In genomic region chr4:148453833-148454232, GRCh38 we compare ENCODE assay signal across 33 cellular contexts. TPM values are rescaled to one million over a fixed set of nuclear protein-coding genes. Genes with fewer than 3 reads are reported as not detected.
DNase-seq lines count a peak whose midpoint lies in the region; ATAC-seq, FAIRE-seq and TF ChIP-seq lines count a peak whose summit lies in the region.
"Had no signal": no experiment of that assay in that cellular context is flagged by ENCODE, and none has a peak within 500 bp of the region (broad histone marks: within the 10 kb centered on the region; RNA-seq: fewer than 3 reads in every experiment).

No MANE protein-coding gene starts in this region.

- TF ChIP-seq RAD21 in HepG2 (CRISPR knock-in tag; IDR thresholded peaks at IDR 0.05), result no peak

- no peaks in the 10 kb centered on the region for H3K79me2 ChIP-seq in HepG2 (ENCODE audit: insufficient read depth, low read length)

- POLR2A ChIA-PET in HepG2 (lab: Yijun Ruan, JAX), result no interaction called here

- H3K36me3 ChIP-seq in HepG2 (replicated peaks in 1 of 2; ENCODE audit: control insufficient read depth in 1 of 2, insufficient read depth in 2 of 2, low read length in 2 of 2) (no peaks in the 10 kb centered on the region), right lobe of liver (no peaks in the 10 kb centered on the region), RWPE2 (ENCODE audit: low read depth) (no peaks in the 10 kb centered on the region), pancreas (no peaks in the 10 kb centered on the region)
- H3K36me3 ChIP-seq: BE2C; BLaER1; BLaER1 treated with 17β-estradiol and CSF1 and Interleukin-3, amounts not matched to agents 10 nM and 100 nM had no signal

- no peak overlapping the region for H2AFZ ChIP-seq in HepG2 (ENCODE audit: low read length)

- H3K4me1 ChIP-seq in HepG2 (ENCODE audit: insufficient read depth, low read length) (no peaks in the 10 kb centered on the region), right lobe of liver (no peaks in the 10 kb centered on the region), RWPE2 (ENCODE audit: insufficient read depth, poor library complexity, severe bottlenecking) (peaks cover 2% of the 10 kb centered on the region), pancreas (no peaks in the 10 kb centered on the region)
- H3K4me1 ChIP-seq: A549; BE2C; BLaER1; BLaER1 treated with 17β-estradiol and CSF1 and Interleukin-3, amounts not matched to agents 10 nM and 100 nM; Caco-2 had no signal

- H3K9me3 ChIP-seq in HepG2 (ENCODE audit: low read length), result no peaks in the 10 kb centered on the region
- no peaks in the 10 kb centered on the region for H3K9me3 ChIP-seq in right lobe of liver
- no peaks in the 10 kb centered on the region for H3K9me3 ChIP-seq in RWPE2 (ENCODE audit: severe bottlenecking)
- no peaks in the 10 kb centered on the region for H3K9me3 ChIP-seq in pancreas
- H3K9me3 ChIP-seq: A549; BE2C; BLaER1; BLaER1 treated with 17β-estradiol and CSF1 and Interleukin-3, amounts not matched to agents 10 nM and 100 nM; Caco-2 had no signal

- no peak overlapping the region for H3K9ac ChIP-seq in HepG2 (ENCODE audit: insufficient read depth, low read depth, low read length)
- H3K9ac ChIP-seq: BLaER1; BLaER1 treated with 17β-estradiol and CSF1 and Interleukin-3, amounts not matched to agents 10 nM and 100 nM had no signal

- no peaks in the 10 kb centered on the region for H4K20me1 ChIP-seq in HepG2 (ENCODE audit: insufficient read depth, low read length)
- H4K20me1 ChIP-seq: BLaER1; BLaER1 treated with 17β-estradiol and CSF1 and Interleukin-3, amounts not matched to agents 10 nM and 100 nM had no signal

- H3K4me2 ChIP-seq in HepG2 (ENCODE audit: low read depth, low read length), result no peak overlapping the region
- H3K4me2 ChIP-seq: A549; BLaER1; BLaER1 treated with 17β-estradiol and CSF1 and Interleukin-3, amounts not matched to agents 10 nM and 100 nM had no signal

- ATAC-seq in HepG2, result no peak
- ATAC-seq in right lobe of liver, result no peak
- no peak for ATAC-seq in RWPE2 (ENCODE audit: low read depth)
- ATAC-seq in pancreas, result no peak
- no peak for ATAC-seq in HG02588 (IDR thresholded peaks at IDR 0.05; ENCODE audit: unreplicated experiment)
- ATAC-seq: A549; CD8-positive, alpha-beta T cell had no signal

- in situ Hi-C loops in HepG2 (cut with HindIII; ENCODE audit: extremely low pct_ligation_motif_present, low pct_unique_long_range_greater_than_20kb), result no loop called here

- H3K27ac ChIP-seq in HepG2 (ENCODE audit: extremely low read length, insufficient read depth, low read length), result no peak overlapping the region
- no peak overlapping the region for H3K27ac ChIP-seq in right lobe of liver
- H3K27ac ChIP-seq in RWPE2 (ENCODE audit: poor library complexity, severe bottlenecking), result peak overlapping the region; percentile 37
- no peak overlapping the region for H3K27ac ChIP-seq in pancreas
- H3K27ac ChIP-seq: 22Rv1; A549; BLaER1; BLaER1 treated with 17β-estradiol and CSF1 and Interleukin-3, amounts not matched to agents 10 nM and 100 nM; C4-2B had no signal

- TF ChIP-seq EP300 in HepG2 (IDR thresholded peaks at IDR 0.05; ENCODE audit: low read depth in 2 of 2, low read length in 2 of 2) (no peak), HepG2 (CRISPR knock-in tag; IDR thresholded peaks at IDR 0.05; ENCODE audit: borderline replicate concordance) (no peak)

- TF ChIP-seq POLR2A in HepG2 (IDR thresholded peaks at IDR 0.05; ENCODE audit: insufficient read depth in 1 of 2, low read depth in 2 of 2, low read length in 2 of 2), result no peak
- TF ChIP-seq POLR2A in right lobe of liver (IDR thresholded peaks at IDR 0.05), result no peak

- intact Hi-C loops in HepG2 (cut with micrococcal nuclease; ENCODE audit: unreplicated experiment) (no loop called here), right lobe of liver (cut with DNase I) (no loop called here), pancreas (cut with DNase I) (no loop called here)

- BruUV-seq in HepG2 (replicated peaks; lab: Mats Ljungman, UMichigan), result no TSS peak

- no peak for FAIRE-seq in HepG2 (lab: Jason Lieb, UNC)
- peak; percentile 23 for FAIRE-seq in pancreas (lab: Jason Lieb, UNC)
- FAIRE-seq in frontal cortex (lab: Jason Lieb, UNC), result no peak
- FAIRE-seq: A204.1, A549, D721Med had no signal

- TF ChIP-seq CTCF in HepG2 (CRISPR knock-in tag; IDR thresholded peaks at IDR 0.05) (no peak), right lobe of liver (IDR thresholded peaks at IDR 0.05) (no peak), RWPE2 (IDR thresholded peaks at IDR 0.05; ENCODE audit: poor library complexity, severe bottlenecking) (no peak), pancreas (IDR thresholded peaks at IDR 0.05) (no peak)

- H3K4me3 ChIP-seq in HepG2 (replicated peaks in 1 of 3; ENCODE audit: insufficient read depth in 1 of 3, low read depth in 2 of 3, low read length in 3 of 3) (no peak overlapping the region), right lobe of liver (no peak overlapping the region), RWPE2 (ENCODE audit: severe bottlenecking) (no peak overlapping the region), pancreas (no peak overlapping the region)
- H3K4me3 ChIP-seq: A549; BLaER1; BLaER1 treated with 17β-estradiol and CSF1 and Interleukin-3, amounts not matched to agents 10 nM and 100 nM had no signal

- H3K27me3 ChIP-seq in HepG2 (ENCODE audit: control insufficient read depth in 1 of 2, insufficient read depth in 2 of 2, low read length in 2 of 2) (no peaks in the 10 kb centered on the region), right lobe of liver (no peaks in the 10 kb centered on the region), RWPE2 (ENCODE audit: insufficient read depth, poor library complexity, severe bottlenecking) (no peaks in the 10 kb centered on the region), pancreas (no peaks in the 10 kb centered on the region)
- H3K27me3 ChIP-seq: BLaER1; BLaER1 treated with 17β-estradiol and CSF1 and Interleukin-3, amounts not matched to agents 10 nM and 100 nM had no signal

- WGBS in HepG2 (ENCODE audit: low lambda C conversion rate), result 46% methylated on average over 4 of the region's 4 CpGs
- 76% methylated on average over 4 of the region's 4 CpGs for WGBS in right lobe of liver (ENCODE audit: insufficient coverage, low coverage, low lambda C conversion rate, missing lambda C conversion rate)
- WGBS in pancreas, 2 donors, result 76% methylated on average over 4 of the region's 4 CpGs

- CTCF ChIA-PET in HepG2 (lab: Yijun Ruan, JAX; ENCODE audit: low intra/inter-chr PET ratio, low total read pairs), result no interaction called here

- DNase-seq in HepG2 (ENCODE audit: low spot score) (no peak), right lobe of liver (no peak), RWPE2 (ENCODE audit: low spot score) (no peak), pancreas (no peak), frontal cortex (ENCODE audit: low spot score in 2 of 2) (no peak)
- DNase-seq: 8988T; ACHN; AML-193; BE2C; C1 segment of cervical spinal cord; Caco-2; Calu3; CD4-positive, alpha-beta memory T cell; CD4-positive, alpha-beta T cell; CD4-positive, CD25-positive, alpha-beta regulatory T cell; CD8-positive, alpha-beta memory T cell; CD8-positive, alpha-beta T cell; COR-L47; DMS 273 treated with DMSO at 0.1 percent for 48 hours; DMS153; DMS53; DMS79; DMS79 treated with DMSO at 0.1 percent for 48 hours; DND-41; EL had no signal

TF ChIP-seq in HepG2, 621 proteins besides CTCF, POLR2A, EP300 and RAD21:
- TF ChIP-seq NFATC3 (CRISPR knock-in tag; IDR thresholded peaks at IDR 0.05), result no peak
- peak; percentile 91 for TF ChIP-seq CREB1 (IDR thresholded peaks at IDR 0.05)
- TF ChIP-seq CREB1 (CRISPR knock-in tag; IDR thresholded peaks at IDR 0.05), result no peak
- TF ChIP-seq ATF7 (IDR thresholded peaks at IDR 0.05), result peak; percentile 86
- TF ChIP-seq ATF7 (CRISPR knock-in tag; IDR thresholded peaks at IDR 0.05), result no peak

RNA-seq across cellular contexts. Expression of gene NR3C2, which starts 11.6 kb away (rescaled TPM):
- total RNA-seq in HepG2 (2016; rRNA removed; fragmentation: Illumina TruSeq; extraction: Trizol) (0.32 and 0.46 TPM in 2 replicates), right lobe of liver (10 to 100 TPM in 3 of 6 experiments, 1 to 10 TPM in 3; 4.8 to 15.9 (median 8.9) TPM), pancreas (10 to 100 TPM in 5 of 6 donors, 1 to 10 TPM in 1; 8.3 to 15.7 (median 12.8) TPM), frontal cortex (5.7 TPM)
- total RNA-seq in HepG2 (2016; cell fraction: cytosol; rRNA removed; fragmentation: Illumina TruSeq; extraction: Trizol; ENCODE audit: low read depth), result 0.30 and 0.44 TPM in 2 replicates
- total RNA-seq in HepG2 (2016; cell fraction: insoluble cytoplasmic fraction; rRNA removed; fragmentation: Illumina TruSeq; extraction: Trizol), result 0.25 and 0.37 TPM in 2 replicates
- 0.25 and 0.45 TPM in 2 replicates for total RNA-seq in HepG2 (2016; cell fraction: membrane; rRNA removed; fragmentation: Illumina TruSeq; extraction: Trizol)
- 1.1 and 1.6 TPM in 2 replicates for total RNA-seq in HepG2 (2016; cell fraction: nucleus; rRNA removed; fragmentation: Illumina TruSeq; extraction: Trizol)
- polyA plus RNA-seq in HepG2 (2011; rRNA removed) (0.20 and 0.26 TPM in 2 replicates), pancreas (1 to 10 TPM; 2.5 to 3.6 TPM)
- polyA plus RNA-seq in HepG2 (2011; cell fraction: cytosol; rRNA removed), result 0.09 and 0.21 TPM in 2 replicates
- polyA plus RNA-seq in HepG2 (2011; cell fraction: nucleus; rRNA removed), result 0.29 and 0.50 TPM in 2 replicates
- polyA plus RNA-seq in HepG2 (2012), result 0.21 and 0.32 TPM in 2 replicates
- polyA plus RNA-seq in HepG2 (2016; cell fraction: cytosol; fragmentation: Illumina TruSeq; extraction: Trizol; ENCODE audit: low read depth), result not detected in 2 replicates
- polyA plus RNA-seq in HepG2 (2016; cell fraction: insoluble cytoplasmic fraction; fragmentation: Illumina TruSeq; extraction: Trizol; ENCODE audit: low read depth), result 0.39 and 0.41 TPM in 2 replicates
- 0.08 and 0.16 TPM in 2 replicates for polyA plus RNA-seq in HepG2 (2016; cell fraction: membrane; fragmentation: Illumina TruSeq; extraction: Trizol; ENCODE audit: low read depth)
- polyA plus RNA-seq in HepG2 (2016; cell fraction: nucleus; fragmentation: Illumina TruSeq; extraction: Trizol; ENCODE audit: insufficient read depth, low read depth), result 0.16 and 0.33 TPM in 2 replicates
- 0.19 and 1.1 TPM in 2 replicates for polyA minus RNA-seq in HepG2 (2011; rRNA and poly(A)+ RNA removed; ENCODE audit: low replicate concordance)
- polyA minus RNA-seq in HepG2 (2011; cell fraction: cytosol; rRNA and poly(A)+ RNA removed), result 0.18 and 1.6 TPM in 2 replicates
- 3.0 and 3.7 TPM in 2 replicates for polyA minus RNA-seq in HepG2 (2011; cell fraction: nucleus; rRNA and poly(A)+ RNA removed)
